Comparison of ENCODE assay signal across 21 cellular contexts in the genomic region with DNA sequence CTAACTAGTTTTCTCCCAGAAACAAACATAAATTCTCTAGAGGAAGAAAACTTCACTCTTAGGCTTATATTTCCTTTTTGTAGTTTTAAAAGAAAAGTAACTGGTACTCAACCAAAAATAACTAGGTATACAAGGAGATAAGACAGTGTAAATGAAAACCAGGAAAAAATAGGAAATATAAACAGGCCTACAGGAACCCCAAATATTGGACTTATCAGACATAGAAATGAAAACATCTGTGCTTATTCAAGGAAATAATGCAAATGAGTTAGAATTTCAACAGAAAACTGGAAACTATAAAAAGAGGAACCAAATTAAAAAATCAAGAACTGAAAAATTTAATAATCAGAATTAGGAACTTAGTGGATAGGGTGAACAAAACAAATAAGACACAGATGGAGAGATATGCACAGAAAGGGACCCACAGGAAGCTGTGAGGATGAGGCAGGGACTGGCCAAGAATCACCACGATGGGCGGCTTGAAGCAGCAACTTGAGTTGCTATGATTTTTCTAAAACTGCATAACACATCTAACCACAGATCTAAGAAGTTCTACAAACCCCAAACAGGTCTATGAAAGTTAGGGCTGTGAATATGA.
DNase-seq lines count a peak whose midpoint lies in the region; ATAC-seq and TF ChIP-seq lines count a peak whose summit lies in the region.
"Had no signal": no experiment of that assay in that cellular context is flagged by ENCODE, and none has a peak within 500 bp of the region (broad histone marks: within the 10 kb centered on the region; RNA-seq: fewer than 3 reads in every experiment).

No MANE protein-coding gene starts in this region.

- no peak for DNase-seq in activated T-cell treated with anti-CD3 and anti-CD28 coated beads, Interleukin-2, amount 50 U/mL, for 72 hours
- no peak for DNase-seq in activated T-cell treated with anti-CD3 and anti-CD28 coated beads, Interleukin-2, amount 50 U/mL, for 4 hours
- peak; percentile 18 for DNase-seq in OCI-LY7 (ENCODE audit: low spot score)
- DNase-seq in naive B cell, result peak; percentile 62
- no peak for DNase-seq in ureter (ENCODE audit: low spot score)
- DNase-seq in HuH-7 (ENCODE audit: low spot score), result no peak
- no peak for DNase-seq in glomerular visceral epithelial cell (ENCODE audit: extremely low spot score)
- DNase-seq: 8988T; ACHN; CD4-positive, alpha-beta T cell; H9; Kasumi-1; NCI-H2029 treated with DMSO at 0.1 percent for 48 hours; NCI-H446 treated with DMSO at 0.1 percent for 48 hours; NCI-H526; NCI-H82; NK-92 treated with Interleukin-12 subunit alpha and Interleukin-12 subunit beta, amount 100 ng/mL, for 24 hours; SHP77 treated with DMSO at 0.1 percent for 48 hours had no signal

- H3K9me3 Mint-ChIP-seq in activated T-cell treated with anti-CD3 and anti-CD28 coated beads, Interleukin-2, amount 50 U/mL, for 72 hours, result peaks cover 5 to 24% of the 10 kb centered on the region in 2 donors
- peaks cover 46% of the 10 kb centered on the region for H3K9me3 Mint-ChIP-seq in activated T-cell treated with anti-CD3 and anti-CD28 coated beads, Interleukin-2, amount 50 U/mL, for 4 hours
- peaks cover 12 to 68% (median 55%) of the 10 kb centered on the region in 7 donors for H3K9me3 Mint-ChIP-seq in naive B cell

- no peaks in the 10 kb centered on the region for H3K36me3 ChIP-seq in OCI-LY7 (ENCODE audit: insufficient read depth, low read length)

- H3K79me2 ChIP-seq in OCI-LY7 (ENCODE audit: insufficient read depth, low read depth, low read length), result no peaks in the 10 kb centered on the region

- H2AFZ ChIP-seq in OCI-LY7 (ENCODE audit: low read length), result no peak overlapping the region
- H2AFZ ChIP-seq: GM23338 had no signal

- intact Hi-C loops in OCI-LY7 (cut with micrococcal nuclease; ENCODE audit: unreplicated experiment), result no loop called here

- POLR2A ChIA-PET in OCI-LY7 (lab: Charles Lee), result no interaction called here

- no peak for TF ChIP-seq CTCF in OCI-LY7 (conservative IDR thresholded peaks at IDR 0.05; ENCODE audit: low read length)

- peaks cover 22% of the 10 kb centered on the region for H3K9me3 ChIP-seq in OCI-LY7 (ENCODE audit: low read length)

- no peaks in the 10 kb centered on the region for H4K20me1 ChIP-seq in OCI-LY7 (ENCODE audit: insufficient read depth, low read length)

- no peak overlapping the region for H3K4me3 Mint-ChIP-seq in activated T-cell treated with anti-CD3 and anti-CD28 coated beads, Interleukin-2, amount 50 U/mL, for 72 hours
- no peak overlapping the region for H3K4me3 Mint-ChIP-seq in activated T-cell treated with anti-CD3 and anti-CD28 coated beads, Interleukin-2, amount 50 U/mL, for 4 hours
- H3K4me3 Mint-ChIP-seq in naive B cell, result peak overlapping the region; percentile 13 to 77 (median 66)
- H3K4me3 Mint-ChIP-seq: CD4-positive, alpha-beta T cell; GM23338; H9 had no signal

- H3K9me2 ChIP-seq in OCI-LY7 (ENCODE audit: insufficient read depth, low read length), result no peaks in the 10 kb centered on the region

- H3K4me1 Mint-ChIP-seq in activated T-cell treated with anti-CD3 and anti-CD28 coated beads, Interleukin-2, amount 50 U/mL, for 72 hours (ENCODE audit: low read depth), result no peaks in the 10 kb centered on the region
- H3K4me1 Mint-ChIP-seq in activated T-cell treated with anti-CD3 and anti-CD28 coated beads, Interleukin-2, amount 50 U/mL, for 4 hours (ENCODE audit: low read depth), result no peaks in the 10 kb centered on the region
- H3K4me1 Mint-ChIP-seq in naive B cell, result peaks cover 50 to 70% (median 60%) of the 10 kb centered on the region in 3 donors
- H3K4me1 Mint-ChIP-seq: GM23338, H9 had no signal

- H3K4me2 ChIP-seq in OCI-LY7 (ENCODE audit: low read length), result peak overlapping the region; percentile 30
- H3K4me2 ChIP-seq: GM23338 had no signal

- H3K27ac ChIP-seq in OCI-LY7 (ENCODE audit: low read depth, low read length, poor library complexity, severe bottlenecking), result peak overlapping the region; percentile 49

- peak overlapping the region; percentile 69 for H3K27ac Mint-ChIP-seq in activated T-cell treated with anti-CD3 and anti-CD28 coated beads, Interleukin-2, amount 50 U/mL, for 72 hours
- H3K27ac Mint-ChIP-seq in naive B cell, result peak overlapping the region; percentile 74 to 91 (median 79)
- H3K27ac Mint-ChIP-seq: CD4-positive, alpha-beta T cell; GM23338; H9 had no signal

- H3K4me1 ChIP-seq in OCI-LY7 (ENCODE audit: insufficient read depth, low read length, poor library complexity, severe bottlenecking), result peaks cover 24% of the 10 kb centered on the region

- no TSS peak for BruUV-seq in OCI-LY7 (replicated peaks; lab: Mats Ljungman, UMichigan)

- H3K27me3 Mint-ChIP-seq in activated T-cell treated with anti-CD3 and anti-CD28 coated beads, Interleukin-2, amount 50 U/mL, for 72 hours (ENCODE audit: low read depth), result no peaks in the 10 kb centered on the region
- H3K27me3 Mint-ChIP-seq in activated T-cell treated with anti-CD3 and anti-CD28 coated beads, Interleukin-2, amount 50 U/mL, for 4 hours (ENCODE audit: low read depth), result peaks cover 8% of the 10 kb centered on the region
- no peaks in the 10 kb centered on the region for H3K27me3 Mint-ChIP-seq in naive B cell
- H3K27me3 Mint-ChIP-seq: CD4-positive, alpha-beta T cell had no signal

- H3K4me3 ChIP-seq in OCI-LY7 (ENCODE audit: low read depth, low read length, poor library complexity, severe bottlenecking), result no peak overlapping the region
- H3K4me3 ChIP-seq: GM23338 had no signal

- no peak for ATAC-seq in activated T-cell treated with anti-CD3 and anti-CD28 coated beads, Interleukin-2, amount 50 U/mL, for 72 hours (replicated peaks in 1 of 2)
- no peak for ATAC-seq in activated T-cell treated with anti-CD3 and anti-CD28 coated beads, Interleukin-2, amount 50 U/mL, for 4 hours
- ATAC-seq in naive B cell (ENCODE audit: low read depth in 2 of 2) (peak; percentile 83 to 88), GM18873 (IDR thresholded peaks at IDR 0.05; ENCODE audit: low FRiP score, unreplicated experiment) (no peak)
- ATAC-seq: GM23338, Panc1 had no signal

- H3K36me3 Mint-ChIP-seq in activated T-cell treated with anti-CD3 and anti-CD28 coated beads, Interleukin-2, amount 50 U/mL, for 72 hours (ENCODE audit: insufficient read depth in 2 of 2), result peaks cover 2 to 6% of the 10 kb centered on the region in 2 donors
- peaks cover 3% of the 10 kb centered on the region for H3K36me3 Mint-ChIP-seq in activated T-cell treated with anti-CD3 and anti-CD28 coated beads, Interleukin-2, amount 50 U/mL, for 4 hours (ENCODE audit: insufficient read depth)
- H3K36me3 Mint-ChIP-seq in naive B cell, result peaks cover 23 to 42% of the 10 kb centered on the region in 2 donors

- CTCF ChIA-PET in OCI-LY7 (lab: Charles Lee; ENCODE audit: unreplicated experiment), result no interaction called here

Comparison
In these comparisons a context has a peak if more than half of its experiments do, and no peak if none do; other contexts are left out.
1. ATAC-seq: peak in naive B cell (2 of 2); none in activated T-cell treated with anti-CD3 and anti-CD28 coated beads, Interleukin-2, amount 50 U/mL, for 72 hours (0 of 2), activated T-cell treated with anti-CD3 and anti-CD28 coated beads, Interleukin-2, amount 50 U/mL, for 4 hours (0 of 2) and GM18873 (single experiment).
2. DNase-seq: peak in OCI-LY7 (single experiment) and naive B cell (single experiment); none in activated T-cell treated with anti-CD3 and anti-CD28 coated beads, Interleukin-2, amount 50 U/mL, for 72 hours (0 of 2), activated T-cell treated with anti-CD3 and anti-CD28 coated beads, Interleukin-2, amount 50 U/mL, for 4 hours (single experiment), ureter (single experiment), HuH-7 (single experiment) and glomerular visceral epithelial cell (single experiment).
3. H3K4me3 Mint-ChIP-seq: peak in naive B cell (8 of 8); none in activated T-cell treated with anti-CD3 and anti-CD28 coated beads, Interleukin-2, amount 50 U/mL, for 72 hours (0 of 2) and activated T-cell treated with anti-CD3 and anti-CD28 coated beads, Interleukin-2, amount 50 U/mL, for 4 hours (single experiment).